1 cellular context compared by ENCODE assay signal in genomic region chr19:46984077-46985010, GRCh38.
TF ChIP-seq lines count a peak whose summit lies in the region.

No MANE protein-coding gene starts in this region.

TF ChIP-seq in liver, 16 proteins besides CTCF, POLR2A, EP300 and RAD21 (continued from another document):
- TF ChIP-seq ZBTB33 (IDR thresholded peaks at IDR 0.05) (peak; percentile 72), TAF1 (conservative IDR thresholded peaks at IDR 0.05) (no peak), ATF3 (IDR thresholded peaks at IDR 0.05) (peak; percentile 72), HNF4G (IDR thresholded peaks at IDR 0.05) (peak; percentile 57)
